14 cellular contexts compared by ENCODE assay signal in the genomic region with DNA sequence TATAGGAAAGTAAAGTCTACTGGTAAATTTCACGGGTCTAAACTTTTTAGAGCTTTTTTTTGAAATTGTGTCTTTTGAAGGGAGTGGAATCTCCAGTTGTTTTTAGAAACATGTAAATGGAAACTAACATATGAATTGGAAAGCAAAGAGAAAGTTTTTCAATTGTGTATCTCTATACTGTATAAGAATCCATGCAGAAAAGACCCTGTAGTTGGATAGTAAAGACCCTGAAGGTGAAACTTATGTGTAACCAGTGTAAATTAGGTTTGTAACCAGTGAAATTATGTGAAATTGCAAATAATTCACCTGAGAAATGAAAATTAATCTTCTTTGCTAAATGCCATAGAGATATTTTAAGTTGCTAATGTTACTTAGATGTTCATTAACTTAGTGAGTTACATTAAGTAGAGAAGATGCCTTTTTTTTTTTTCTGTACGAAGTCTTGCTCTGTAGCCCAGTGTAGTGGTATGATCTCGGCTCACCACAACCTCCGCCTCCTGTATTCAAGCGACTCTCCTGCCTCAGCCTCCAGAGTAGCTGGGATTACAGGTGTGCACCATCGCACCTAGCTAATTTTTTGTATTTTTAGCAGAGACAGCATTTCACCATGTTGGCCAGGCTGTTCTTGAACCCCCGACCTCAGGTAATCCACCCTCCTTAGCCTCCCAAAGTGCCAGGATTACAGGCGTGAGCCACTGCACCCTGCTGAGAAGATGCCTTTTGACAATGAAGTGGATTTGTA. TPM values are rescaled to one million over a fixed set of nuclear protein-coding genes. Genes with fewer than 3 reads are reported as not detected.
DNase-seq lines count a peak whose midpoint lies in the region; FAIRE-seq and TF ChIP-seq lines count a peak whose summit lies in the region.
"Not testable (repeated sequence)": the region's sequence is repeated elsewhere in the genome, so short reads cannot be mapped to it uniquely, and the experiment has no call there.
"Had no signal": no experiment of that assay in that cellular context is flagged by ENCODE, and none has a peak within 500 bp of the region (broad histone marks: within the 10 kb centered on the region; RNA-seq: fewer than 3 reads in every experiment).

No MANE protein-coding gene starts in this region.

- not testable (repeated sequence) for TF ChIP-seq CTCF in Loucy (conservative IDR thresholded peaks at IDR 0.05; ENCODE audit: low read length); MCF 10A (IDR thresholded peaks at IDR 0.05; ENCODE audit: unreplicated experiment); kidney (IDR thresholded peaks at IDR 0.05; ENCODE audit: borderline replicate concordance, extremely low read depth, insufficient read depth)

- not testable (repeated sequence) for H3K27ac ChIP-seq in BLaER1 treated with 17β-estradiol and CSF1 and Interleukin-3, amounts not matched to agents 10 nM and 100 nM; kidney (ENCODE audit: low read depth in 2 of 2, low read length in 2 of 2)

- peak overlapping the region in 10 of 11 experiments; percentile 6 to 84 (median 56); a peak in 10 of 22 replicates for H3K4me2 ChIP-seq in BLaER1 treated with 17β-estradiol and CSF1 and Interleukin-3, amounts not matched to agents 10 nM and 100 nM
- peak overlapping the region; percentile 70 for H3K4me2 ChIP-seq in Loucy (ENCODE audit: low read depth, low read length, poor library complexity, severe bottlenecking)

- in situ Hi-C loops in HAP-1 (cut with MboI; ENCODE audit: low sequenced_read_pairs), result loop anchor here (25.0 kb wide), 2 partner anchors 458 to 758 kb away; partner anchors contain the start of gene CECR2

- H3K27me3 Mint-ChIP-seq in activated T-cell treated with anti-CD3 and anti-CD28 coated beads, Interleukin-2, amount 50 U/mL, for 24 hours, result peaks cover 50% of the 10 kb centered on the region
- not testable (repeated sequence) for H3K27me3 Mint-ChIP-seq in MCF 10A (ENCODE audit: insufficient read depth, unreplicated experiment)

- peaks cover 0 to 25% (median 15%) of the 10 kb centered on the region in 11 experiments; a peak in 14 of 22 replicates for H4K20me1 ChIP-seq in BLaER1 treated with 17β-estradiol and CSF1 and Interleukin-3, amounts not matched to agents 10 nM and 100 nM
- H4K20me1 ChIP-seq in Loucy (ENCODE audit: insufficient read depth, low read length, poor library complexity, severe bottlenecking), result not testable (repeated sequence)

- H3K27ac Mint-ChIP-seq in activated T-cell treated with anti-CD3 and anti-CD28 coated beads, Interleukin-2, amount 50 U/mL, for 24 hours; MCF 10A (ENCODE audit: low read depth, unreplicated experiment): not testable (repeated sequence)

- peaks cover 17% of the 10 kb centered on the region for H3K4me1 Mint-ChIP-seq in activated T-cell treated with anti-CD3 and anti-CD28 coated beads, Interleukin-2, amount 50 U/mL, for 24 hours (ENCODE audit: low read depth)
- H3K4me1 Mint-ChIP-seq in MCF 10A (ENCODE audit: insufficient read depth, unreplicated experiment), result not testable (repeated sequence)

- not testable (repeated sequence) for H3K4me3 ChIP-seq in BLaER1 treated with 17β-estradiol and CSF1 and Interleukin-3, amounts not matched to agents 10 nM and 100 nM; kidney (ENCODE audit: low read length in 2 of 2)
- peak overlapping the region; percentile 16 for H3K4me3 ChIP-seq in HAP-1
- peak overlapping the region; percentile 75 for H3K4me3 ChIP-seq in Loucy (ENCODE audit: low read length, poor library complexity, severe bottlenecking)

- CTCF ChIA-PET in MCF 10A (lab: Yijun Ruan, JAX), result not testable (repeated sequence)

- H3F3A ChIP-seq in Loucy (ENCODE audit: low read depth), result not testable (repeated sequence)

- not testable (repeated sequence) for H3K36me3 ChIP-seq in BLaER1 treated with 17β-estradiol and CSF1 and Interleukin-3, amounts not matched to agents 10 nM and 100 nM; HAP-1 (replicated peaks); Loucy (ENCODE audit: insufficient read depth, low read length); kidney (ENCODE audit: control insufficient read depth in 1 of 2, insufficient read depth in 2 of 2, low read length in 2 of 2)

- H3K27me3 ChIP-seq in BLaER1 treated with 17β-estradiol and CSF1 and Interleukin-3, amounts not matched to agents 10 nM and 100 nM, result peaks cover 36 to 54% (median 53%) of the 10 kb centered on the region in 11 experiments
- H3K27me3 ChIP-seq in HAP-1 (ENCODE audit: low read depth); Loucy (ENCODE audit: insufficient read depth, low read length, poor library complexity, severe bottlenecking): not testable (repeated sequence)

- not testable (repeated sequence) for H3K9ac ChIP-seq in BLaER1 treated with 17β-estradiol and CSF1 and Interleukin-3, amounts not matched to agents 10 nM and 100 nM; Loucy (ENCODE audit: low read depth, low read length, poor library complexity, severe bottlenecking); kidney (ENCODE audit: low read length in 2 of 2)

- peak; percentile 38 for FAIRE-seq in kidney (lab: Jason Lieb, UNC)

- peak overlapping the region; percentile 78 for H3K4me3 Mint-ChIP-seq in activated T-cell treated with anti-CD3 and anti-CD28 coated beads, Interleukin-2, amount 50 U/mL, for 24 hours
- H3K4me3 Mint-ChIP-seq in MCF 10A (ENCODE audit: unreplicated experiment), result peak overlapping the region; percentile 72

- H2AFZ ChIP-seq in Loucy (ENCODE audit: low read length), result not testable (repeated sequence)

- peaks cover 0 to 30% (median 20%) of the 10 kb centered on the region in 11 experiments; a peak in 16 of 22 replicates for H3K9me3 ChIP-seq in BLaER1 treated with 17β-estradiol and CSF1 and Interleukin-3, amounts not matched to agents 10 nM and 100 nM (replicated peaks in 1 of 11)
- not testable (repeated sequence) for H3K9me3 ChIP-seq in HAP-1; Loucy (ENCODE audit: insufficient read depth, low read depth, low read length); kidney (ENCODE audit: control insufficient read depth in 1 of 2, low read length in 2 of 2)

- H3K36me3 Mint-ChIP-seq in activated T-cell treated with anti-CD3 and anti-CD28 coated beads, Interleukin-2, amount 50 U/mL, for 24 hours (ENCODE audit: low read depth); MCF 10A (ENCODE audit: insufficient read depth, unreplicated experiment): not testable (repeated sequence)

- DNase-seq in HAP-1 (ENCODE audit: low spot score in 2 of 2); activated T-cell treated with anti-CD3 and anti-CD28 coated beads, Interleukin-2, amount 50 U/mL, for 24 hours; MCF 10A (ENCODE audit: unreplicated experiment); kidney: not testable (repeated sequence)

- not testable (repeated sequence) for BruUV-seq in MCF 10A (replicated peaks; lab: Mats Ljungman, UMichigan)

- peaks cover 3 to 15% (median 11%) of the 10 kb centered on the region in 10 experiments; a peak in 11 of 20 replicates for H3K4me1 ChIP-seq in BLaER1 treated with 17β-estradiol and CSF1 and Interleukin-3, amounts not matched to agents 10 nM and 100 nM
- H3K4me1 ChIP-seq in HAP-1; Loucy (ENCODE audit: insufficient read depth, low read length, poor library complexity, severe bottlenecking); kidney (ENCODE audit: control insufficient read depth in 1 of 2, insufficient read depth in 1 of 2, low read depth in 1 of 2, low read length in 2 of 2): not testable (repeated sequence)

- not testable (repeated sequence) for H3K9me2 ChIP-seq in Loucy (replicated peaks; ENCODE audit: low read depth, low read length)

- H3K9me3 Mint-ChIP-seq in activated T-cell treated with anti-CD3 and anti-CD28 coated beads, Interleukin-2, amount 50 U/mL, for 24 hours; MCF 10A (ENCODE audit: unreplicated experiment): not testable (repeated sequence)

- intact Hi-C loops in MCF 10A (cut with micrococcal nuclease); kidney (cut with DNase I): not testable (repeated sequence)

- H3K79me2 ChIP-seq in Loucy (ENCODE audit: insufficient read depth, low read length), result peaks cover 26% of the 10 kb centered on the region

- POLR2A ChIA-PET in MCF 10A (lab: Yijun Ruan, JAX), result interaction anchor here (0.6 kb wide), 1 partner anchor 34 kb away, joined by 3 read pairs; no protein-coding TSS in a partner anchor

RNA-seq across cellular contexts. Expression of gene CCT8L2, which starts 11.8 kb away (rescaled TPM):
- not detected in 2 replicates for total RNA-seq in MCF 10A (2022)
- total RNA-seq in kidney, result not detected
- not detected for polyA plus RNA-seq in kidney (ENCODE audit: insufficient read depth, low read depth, low replicate concordance)
- total RNA-seq: CD4-positive, CD25-positive, alpha-beta regulatory T cell; CD8-positive, alpha-beta T cell; Daoy; G401; GM23338; H4; H9 had no signal
- polyA plus RNA-seq: A549; CD4-positive, CD25-positive, alpha-beta regulatory T cell; GM23338 had no signal
